Comparison of ENCODE assay signal across 1 cellular context in the genomic region with DNA sequence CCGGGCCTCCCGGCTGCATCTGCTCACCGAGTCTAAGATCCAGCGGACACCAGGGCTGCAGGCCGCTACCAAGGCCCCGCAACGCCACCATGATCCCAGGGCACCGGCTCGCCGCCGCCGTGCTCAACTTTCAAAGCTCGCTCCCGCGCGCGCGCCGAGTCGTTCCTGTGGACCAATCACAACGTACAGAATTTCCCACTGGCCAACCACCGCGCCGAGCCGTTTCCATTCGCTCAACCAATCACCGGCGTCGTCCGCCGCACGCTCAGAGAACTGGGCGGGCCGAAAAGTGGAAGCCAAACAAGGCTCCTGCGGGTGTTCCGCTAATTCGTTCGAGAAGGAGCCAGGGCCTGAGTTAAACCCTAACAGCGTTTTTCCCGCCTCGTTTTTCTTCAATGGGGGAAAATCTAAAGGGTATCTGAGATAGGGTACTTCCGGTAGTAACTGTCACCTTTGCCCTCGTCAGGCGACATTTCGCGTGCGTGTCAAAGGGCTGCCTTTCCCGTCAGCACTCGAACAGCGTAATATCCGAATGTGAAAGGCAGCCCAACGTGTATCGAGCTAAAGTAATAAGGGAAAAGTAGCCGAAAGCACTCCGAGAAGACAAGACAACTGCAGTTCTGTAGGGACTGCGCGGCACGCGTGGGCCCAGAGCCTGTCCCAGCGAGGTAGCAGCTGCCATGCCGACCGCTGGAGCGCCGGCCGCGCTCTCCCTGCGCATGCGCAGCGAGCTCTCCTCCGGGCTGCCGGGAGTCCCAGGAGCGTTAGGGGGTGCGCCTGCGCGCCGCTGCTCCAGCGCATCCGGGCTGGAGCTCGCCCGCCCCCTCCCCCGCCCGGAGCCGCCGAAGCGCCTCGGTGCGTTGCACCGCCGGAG.
TF ChIP-seq lines count a peak whose summit lies in the region.

A gene with protein sequence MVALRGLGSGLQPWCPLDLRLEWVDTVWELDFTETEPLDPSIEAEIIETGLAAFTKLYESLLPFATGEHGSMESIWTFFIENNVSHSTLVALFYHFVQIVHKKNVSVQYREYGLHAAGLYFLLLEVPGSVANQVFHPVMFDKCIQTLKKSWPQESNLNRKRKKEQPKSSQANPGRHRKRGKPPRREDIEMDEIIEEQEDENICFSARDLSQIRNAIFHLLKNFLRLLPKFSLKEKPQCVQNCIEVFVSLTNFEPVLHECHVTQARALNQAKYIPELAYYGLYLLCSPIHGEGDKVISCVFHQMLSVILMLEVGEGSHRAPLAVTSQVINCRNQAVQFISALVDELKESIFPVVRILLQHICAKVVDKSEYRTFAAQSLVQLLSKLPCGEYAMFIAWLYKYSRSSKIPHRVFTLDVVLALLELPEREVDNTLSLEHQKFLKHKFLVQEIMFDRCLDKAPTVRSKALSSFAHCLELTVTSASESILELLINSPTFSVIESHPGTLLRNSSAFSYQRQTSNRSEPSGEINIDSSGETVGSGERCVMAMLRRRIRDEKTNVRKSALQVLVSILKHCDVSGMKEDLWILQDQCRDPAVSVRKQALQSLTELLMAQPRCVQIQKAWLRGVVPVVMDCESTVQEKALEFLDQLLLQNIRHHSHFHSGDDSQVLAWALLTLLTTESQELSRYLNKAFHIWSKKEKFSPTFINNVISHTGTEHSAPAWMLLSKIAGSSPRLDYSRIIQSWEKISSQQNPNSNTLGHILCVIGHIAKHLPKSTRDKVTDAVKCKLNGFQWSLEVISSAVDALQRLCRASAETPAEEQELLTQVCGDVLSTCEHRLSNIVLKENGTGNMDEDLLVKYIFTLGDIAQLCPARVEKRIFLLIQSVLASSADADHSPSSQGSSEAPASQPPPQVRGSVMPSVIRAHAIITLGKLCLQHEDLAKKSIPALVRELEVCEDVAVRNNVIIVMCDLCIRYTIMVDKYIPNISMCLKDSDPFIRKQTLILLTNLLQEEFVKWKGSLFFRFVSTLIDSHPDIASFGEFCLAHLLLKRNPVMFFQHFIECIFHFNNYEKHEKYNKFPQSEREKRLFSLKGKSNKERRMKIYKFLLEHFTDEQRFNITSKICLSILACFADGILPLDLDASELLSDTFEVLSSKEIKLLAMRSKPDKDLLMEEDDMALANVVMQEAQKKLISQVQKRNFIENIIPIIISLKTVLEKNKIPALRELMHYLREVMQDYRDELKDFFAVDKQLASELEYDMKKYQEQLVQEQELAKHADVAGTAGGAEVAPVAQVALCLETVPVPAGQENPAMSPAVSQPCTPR (N-terminal part only) (minus strand): TSS at position 132 of the 874 bp plus-strand sequence. CDS start 41 bp downstream, at position 91.
A gene (plus strand): TSS at position 836 of the 874 bp plus-strand sequence. CDS start 452 bp downstream, outside the sequence.

TF ChIP-seq in HepG2, 621 proteins besides CTCF, POLR2A, EP300 and RAD21 (continued from another document and continues in another):
- TF ChIP-seq, protein P1, sequence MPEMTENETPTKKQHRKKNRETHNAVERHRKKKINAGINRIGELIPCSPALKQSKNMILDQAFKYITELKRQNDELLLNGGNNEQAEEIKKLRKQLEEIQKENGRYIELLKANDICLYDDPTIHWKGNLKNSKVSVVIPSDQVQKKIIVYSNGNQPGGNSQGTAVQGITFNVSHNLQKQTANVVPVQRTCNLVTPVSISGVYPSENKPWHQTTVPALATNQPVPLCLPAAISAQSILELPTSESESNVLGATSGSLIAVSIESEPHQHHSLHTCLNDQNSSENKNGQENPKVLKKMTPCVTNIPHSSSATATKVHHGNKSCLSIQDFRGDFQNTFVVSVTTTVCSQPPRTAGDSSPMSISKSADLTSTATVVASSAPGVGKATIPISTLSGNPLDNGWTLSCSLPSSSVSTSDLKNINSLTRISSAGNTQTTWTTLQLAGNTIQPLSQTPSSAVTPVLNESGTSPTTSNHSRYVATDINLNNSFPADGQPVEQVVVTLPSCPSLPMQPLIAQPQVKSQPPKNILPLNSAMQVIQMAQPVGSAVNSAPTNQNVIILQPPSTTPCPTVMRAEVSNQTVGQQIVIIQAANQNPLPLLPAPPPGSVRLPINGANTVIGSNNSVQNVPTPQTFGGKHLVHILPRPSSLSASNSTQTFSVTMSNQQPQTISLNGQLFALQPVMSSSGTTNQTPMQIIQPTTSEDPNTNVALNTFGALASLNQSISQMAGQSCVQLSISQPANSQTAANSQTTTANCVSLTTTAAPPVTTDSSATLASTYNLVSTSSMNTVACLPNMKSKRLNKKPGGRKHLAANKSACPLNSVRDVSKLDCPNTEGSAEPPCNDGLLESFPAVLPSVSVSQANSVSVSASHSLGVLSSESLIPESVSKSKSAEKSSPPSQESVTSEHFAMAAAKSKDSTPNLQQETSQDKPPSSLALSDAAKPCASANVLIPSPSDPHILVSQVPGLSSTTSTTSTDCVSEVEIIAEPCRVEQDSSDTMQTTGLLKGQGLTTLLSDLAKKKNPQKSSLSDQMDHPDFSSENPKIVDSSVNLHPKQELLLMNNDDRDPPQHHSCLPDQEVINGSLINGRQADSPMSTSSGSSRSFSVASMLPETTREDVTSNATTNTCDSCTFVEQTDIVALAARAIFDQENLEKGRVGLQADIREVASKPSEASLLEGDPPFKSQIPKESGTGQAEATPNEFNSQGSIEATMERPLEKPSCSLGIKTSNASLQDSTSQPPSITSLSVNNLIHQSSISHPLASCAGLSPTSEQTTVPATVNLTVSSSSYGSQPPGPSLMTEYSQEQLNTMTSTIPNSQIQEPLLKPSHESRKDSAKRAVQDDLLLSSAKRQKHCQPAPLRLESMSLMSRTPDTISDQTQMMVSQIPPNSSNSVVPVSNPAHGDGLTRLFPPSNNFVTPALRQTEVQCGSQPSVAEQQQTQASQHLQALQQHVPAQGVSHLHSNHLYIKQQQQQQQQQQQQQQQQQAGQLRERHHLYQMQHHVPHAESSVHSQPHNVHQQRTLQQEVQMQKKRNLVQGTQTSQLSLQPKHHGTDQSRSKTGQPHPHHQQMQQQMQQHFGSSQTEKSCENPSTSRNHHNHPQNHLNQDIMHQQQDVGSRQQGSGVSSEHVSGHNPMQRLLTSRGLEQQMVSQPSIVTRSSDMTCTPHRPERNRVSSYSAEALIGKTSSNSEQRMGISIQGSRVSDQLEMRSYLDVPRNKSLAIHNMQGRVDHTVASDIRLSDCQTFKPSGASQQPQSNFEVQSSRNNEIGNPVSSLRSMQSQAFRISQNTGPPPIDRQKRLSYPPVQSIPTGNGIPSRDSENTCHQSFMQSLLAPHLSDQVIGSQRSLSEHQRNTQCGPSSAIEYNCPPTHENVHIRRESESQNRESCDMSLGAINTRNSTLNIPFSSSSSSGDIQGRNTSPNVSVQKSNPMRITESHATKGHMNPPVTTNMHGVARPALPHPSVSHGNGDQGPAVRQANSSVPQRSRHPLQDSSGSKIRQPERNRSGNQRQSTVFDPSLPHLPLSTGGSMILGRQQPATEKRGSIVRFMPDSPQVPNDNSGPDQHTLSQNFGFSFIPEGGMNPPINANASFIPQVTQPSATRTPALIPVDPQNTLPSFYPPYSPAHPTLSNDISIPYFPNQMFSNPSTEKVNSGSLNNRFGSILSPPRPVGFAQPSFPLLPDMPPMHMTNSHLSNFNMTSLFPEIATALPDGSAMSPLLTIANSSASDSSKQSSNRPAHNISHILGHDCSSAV (CRISPR knock-in tag; IDR thresholded peaks at IDR 0.05; ENCODE audit: borderline replicate concordance) = no peak
- 0 out of 2 replicates have a peak, but pooled peaks have one; percentile 33 for TF ChIP-seq ZNF562 (CRISPR knock-in tag; IDR thresholded peaks at IDR 0.05; ENCODE audit: borderline replicate concordance)
- TF ChIP-seq, protein P2, sequence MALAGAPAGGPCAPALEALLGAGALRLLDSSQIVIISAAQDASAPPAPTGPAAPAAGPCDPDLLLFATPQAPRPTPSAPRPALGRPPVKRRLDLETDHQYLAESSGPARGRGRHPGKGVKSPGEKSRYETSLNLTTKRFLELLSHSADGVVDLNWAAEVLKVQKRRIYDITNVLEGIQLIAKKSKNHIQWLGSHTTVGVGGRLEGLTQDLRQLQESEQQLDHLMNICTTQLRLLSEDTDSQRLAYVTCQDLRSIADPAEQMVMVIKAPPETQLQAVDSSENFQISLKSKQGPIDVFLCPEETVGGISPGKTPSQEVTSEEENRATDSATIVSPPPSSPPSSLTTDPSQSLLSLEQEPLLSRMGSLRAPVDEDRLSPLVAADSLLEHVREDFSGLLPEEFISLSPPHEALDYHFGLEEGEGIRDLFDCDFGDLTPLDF (CRISPR knock-in tag; IDR thresholded peaks at IDR 0.05) = peak; percentile 98
- 0 out of 2 replicates have a peak, but pooled peaks have one; percentile 29 for TF ChIP-seq ZNF451 (CRISPR knock-in tag; IDR thresholded peaks at IDR 0.05)
- TF ChIP-seq, protein P3, sequence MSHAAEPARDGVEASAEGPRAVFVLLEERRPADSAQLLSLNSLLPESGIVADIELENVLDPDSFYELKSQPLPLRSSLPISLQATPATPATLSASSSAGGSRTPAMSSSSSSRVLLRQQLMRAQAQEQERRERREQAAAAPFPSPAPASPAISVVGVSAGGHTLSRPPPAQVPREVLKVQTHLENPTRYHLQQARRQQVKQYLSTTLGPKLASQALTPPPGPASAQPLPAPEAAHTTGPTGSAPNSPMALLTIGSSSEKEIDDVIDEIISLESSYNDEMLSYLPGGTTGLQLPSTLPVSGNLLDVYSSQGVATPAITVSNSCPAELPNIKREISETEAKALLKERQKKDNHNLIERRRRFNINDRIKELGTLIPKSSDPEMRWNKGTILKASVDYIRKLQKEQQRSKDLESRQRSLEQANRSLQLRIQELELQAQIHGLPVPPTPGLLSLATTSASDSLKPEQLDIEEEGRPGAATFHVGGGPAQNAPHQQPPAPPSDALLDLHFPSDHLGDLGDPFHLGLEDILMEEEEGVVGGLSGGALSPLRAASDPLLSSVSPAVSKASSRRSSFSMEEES (CRISPR knock-in tag; IDR thresholded peaks at IDR 0.05) = 0 out of 2 replicates have a peak, but pooled peaks have one; percentile 38
- TF ChIP-seq, protein P4, sequence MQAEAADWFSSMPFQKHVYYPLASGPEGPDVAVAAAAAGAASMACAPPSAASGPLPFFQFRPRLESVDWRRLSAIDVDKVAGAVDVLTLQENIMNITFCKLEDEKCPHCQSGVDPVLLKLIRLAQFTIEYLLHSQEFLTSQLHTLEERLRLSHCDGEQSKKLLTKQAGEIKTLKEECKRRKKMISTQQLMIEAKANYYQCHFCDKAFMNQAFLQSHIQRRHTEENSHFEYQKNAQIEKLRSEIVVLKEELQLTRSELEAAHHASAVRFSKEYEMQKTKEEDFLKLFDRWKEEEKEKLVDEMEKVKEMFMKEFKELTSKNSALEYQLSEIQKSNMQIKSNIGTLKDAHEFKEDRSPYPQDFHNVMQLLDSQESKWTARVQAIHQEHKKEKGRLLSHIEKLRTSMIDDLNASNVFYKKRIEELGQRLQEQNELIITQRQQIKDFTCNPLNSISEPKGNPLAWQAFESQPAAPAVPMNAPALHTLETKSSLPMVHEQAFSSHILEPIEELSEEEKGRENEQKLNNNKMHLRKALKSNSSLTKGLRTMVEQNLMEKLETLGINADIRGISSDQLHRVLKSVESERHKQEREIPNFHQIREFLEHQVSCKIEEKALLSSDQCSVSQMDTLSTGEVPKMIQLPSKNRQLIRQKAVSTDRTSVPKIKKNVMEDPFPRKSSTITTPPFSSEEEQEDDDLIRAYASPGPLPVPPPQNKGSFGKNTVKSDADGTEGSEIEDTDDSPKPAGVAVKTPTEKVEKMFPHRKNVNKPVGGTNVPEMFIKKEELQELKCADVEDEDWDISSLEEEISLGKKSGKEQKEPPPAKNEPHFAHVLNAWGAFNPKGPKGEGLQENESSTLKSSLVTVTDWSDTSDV (CRISPR knock-in tag; IDR thresholded peaks at IDR 0.05) = no peak
- no peak for TF ChIP-seq ZNF678 (CRISPR knock-in tag; IDR thresholded peaks at IDR 0.05)
- no peak for TF ChIP-seq ADNP (CRISPR knock-in tag; IDR thresholded peaks at IDR 0.05)
- peak; percentile 67; the same call in 1 of the 2 replicates for TF ChIP-seq SRY (CRISPR knock-in tag; IDR thresholded peaks at IDR 0.05)
- peak; percentile 49; the same call in 1 of the 2 replicates for TF ChIP-seq ETV5 (CRISPR knock-in tag; IDR thresholded peaks at IDR 0.05; ENCODE audit: borderline replicate concordance)
- TF ChIP-seq ZNF720 (CRISPR knock-in tag; IDR thresholded peaks at IDR 0.05) = no peak
- TF ChIP-seq ZNF550 (CRISPR knock-in tag; IDR thresholded peaks at IDR 0.05; ENCODE audit: borderline replicate concordance) = no peak
- peak; percentile 94 for TF ChIP-seq ZFY (CRISPR knock-in tag; IDR thresholded peaks at IDR 0.05)
- TF ChIP-seq ELF4 (CRISPR knock-in tag; IDR thresholded peaks at IDR 0.05; ENCODE audit: borderline replicate concordance) = no peak
- TF ChIP-seq, protein P5, sequence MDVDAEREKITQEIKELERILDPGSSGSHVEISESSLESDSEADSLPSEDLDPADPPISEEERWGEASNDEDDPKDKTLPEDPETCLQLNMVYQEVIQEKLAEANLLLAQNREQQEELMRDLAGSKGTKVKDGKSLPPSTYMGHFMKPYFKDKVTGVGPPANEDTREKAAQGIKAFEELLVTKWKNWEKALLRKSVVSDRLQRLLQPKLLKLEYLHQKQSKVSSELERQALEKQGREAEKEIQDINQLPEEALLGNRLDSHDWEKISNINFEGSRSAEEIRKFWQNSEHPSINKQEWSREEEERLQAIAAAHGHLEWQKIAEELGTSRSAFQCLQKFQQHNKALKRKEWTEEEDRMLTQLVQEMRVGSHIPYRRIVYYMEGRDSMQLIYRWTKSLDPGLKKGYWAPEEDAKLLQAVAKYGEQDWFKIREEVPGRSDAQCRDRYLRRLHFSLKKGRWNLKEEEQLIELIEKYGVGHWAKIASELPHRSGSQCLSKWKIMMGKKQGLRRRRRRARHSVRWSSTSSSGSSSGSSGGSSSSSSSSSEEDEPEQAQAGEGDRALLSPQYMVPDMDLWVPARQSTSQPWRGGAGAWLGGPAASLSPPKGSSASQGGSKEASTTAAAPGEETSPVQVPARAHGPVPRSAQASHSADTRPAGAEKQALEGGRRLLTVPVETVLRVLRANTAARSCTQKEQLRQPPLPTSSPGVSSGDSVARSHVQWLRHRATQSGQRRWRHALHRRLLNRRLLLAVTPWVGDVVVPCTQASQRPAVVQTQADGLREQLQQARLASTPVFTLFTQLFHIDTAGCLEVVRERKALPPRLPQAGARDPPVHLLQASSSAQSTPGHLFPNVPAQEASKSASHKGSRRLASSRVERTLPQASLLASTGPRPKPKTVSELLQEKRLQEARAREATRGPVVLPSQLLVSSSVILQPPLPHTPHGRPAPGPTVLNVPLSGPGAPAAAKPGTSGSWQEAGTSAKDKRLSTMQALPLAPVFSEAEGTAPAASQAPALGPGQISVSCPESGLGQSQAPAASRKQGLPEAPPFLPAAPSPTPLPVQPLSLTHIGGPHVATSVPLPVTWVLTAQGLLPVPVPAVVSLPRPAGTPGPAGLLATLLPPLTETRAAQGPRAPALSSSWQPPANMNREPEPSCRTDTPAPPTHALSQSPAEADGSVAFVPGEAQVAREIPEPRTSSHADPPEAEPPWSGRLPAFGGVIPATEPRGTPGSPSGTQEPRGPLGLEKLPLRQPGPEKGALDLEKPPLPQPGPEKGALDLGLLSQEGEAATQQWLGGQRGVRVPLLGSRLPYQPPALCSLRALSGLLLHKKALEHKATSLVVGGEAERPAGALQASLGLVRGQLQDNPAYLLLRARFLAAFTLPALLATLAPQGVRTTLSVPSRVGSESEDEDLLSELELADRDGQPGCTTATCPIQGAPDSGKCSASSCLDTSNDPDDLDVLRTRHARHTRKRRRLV (CRISPR knock-in tag; IDR thresholded peaks at IDR 0.05) = peak; percentile 86; the same call in 1 of the 2 replicates
- 0 out of 2 replicates have a peak, but pooled peaks have one; percentile 43 for TF ChIP-seq HNRNPL (IDR thresholded peaks at IDR 0.05; ENCODE audit: low read depth, low read length)
- peak; percentile 79; the same call in 1 of the 2 replicates for TF ChIP-seq ZNF430 (CRISPR knock-in tag; IDR thresholded peaks at IDR 0.05)
